Comparison of ENCODE assay signal across 14 cellular contexts in the genomic region with DNA sequence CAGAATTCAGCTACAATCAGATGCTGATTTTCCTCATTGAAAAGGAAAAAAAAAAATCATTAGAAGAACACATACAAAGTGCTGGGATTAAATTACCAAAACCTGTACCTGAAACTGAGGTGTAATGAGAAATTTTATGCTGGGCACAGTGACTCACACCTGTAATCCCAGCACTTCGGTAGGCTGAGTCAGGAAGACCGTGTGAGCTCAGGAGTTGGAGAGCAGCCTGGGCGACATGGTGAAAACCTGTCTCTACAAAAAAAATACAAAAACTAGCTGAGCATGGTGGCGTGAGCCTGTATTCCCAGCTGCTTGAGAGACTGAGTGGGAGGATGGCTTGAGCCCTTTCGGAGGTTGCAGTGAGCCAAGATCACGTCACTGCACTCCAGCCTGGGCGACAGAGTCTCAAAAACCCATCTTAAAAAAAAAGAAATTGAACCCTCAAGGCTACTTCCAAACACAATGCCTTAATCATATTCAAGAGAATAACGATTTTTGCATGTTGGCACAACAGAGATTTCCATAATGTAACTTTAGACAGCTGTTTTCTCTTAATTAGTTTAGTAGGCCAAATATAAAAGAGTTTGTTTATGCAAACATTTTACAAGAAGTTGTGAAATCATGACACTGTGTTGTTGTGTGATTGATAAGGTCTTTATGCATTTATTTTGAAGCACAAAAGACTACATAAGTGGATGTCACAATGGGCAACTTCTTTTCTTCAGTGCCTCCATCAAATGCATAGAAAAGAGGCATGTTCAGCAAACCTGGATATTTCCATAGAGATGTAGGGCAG.
DNase-seq lines count a peak whose midpoint lies in the region; ATAC-seq and TF ChIP-seq lines count a peak whose summit lies in the region.
"Had no signal": no experiment of that assay in that cellular context is flagged by ENCODE, and none has a peak within 500 bp of the region (broad histone marks: within the 10 kb centered on the region; RNA-seq: fewer than 3 reads in every experiment).

No MANE protein-coding gene starts in this region.

- H3K9me3 ChIP-seq in HEK293 (ENCODE audit: control insufficient read depth, insufficient read depth, low read depth, low read length) (no peaks in the 10 kb centered on the region), RWPE2 (ENCODE audit: severe bottlenecking) (no peaks in the 10 kb centered on the region)

- H3K36me3 ChIP-seq in HEK293 (ENCODE audit: control insufficient read depth in 2 of 2, insufficient read depth in 1 of 2, low read length in 2 of 2), result no peaks in the 10 kb centered on the region
- H3K36me3 ChIP-seq in RWPE2 (ENCODE audit: low read depth), result no peaks in the 10 kb centered on the region

- POLR2A ChIA-PET in HEK293 (lab: Yijun Ruan, JAX), result no interaction called here

- TF ChIP-seq CTCF in HEK293 (tag by site-specific recombination; IDR thresholded peaks at IDR 0.05) (no peak), RWPE2 (IDR thresholded peaks at IDR 0.05; ENCODE audit: poor library complexity, severe bottlenecking) (no peak)

- H3K27ac ChIP-seq in HEK293 (ENCODE audit: extremely low read depth, low read depth, low read length) (no peak overlapping the region), RWPE2 (ENCODE audit: poor library complexity, severe bottlenecking) (no peak overlapping the region)

- CTCF ChIA-PET in HEK293 (lab: Yijun Ruan, JAX), result interaction anchor here (0.9 kb wide), 1 partner anchor 102 kb away, joined by 3 read pairs; no protein-coding TSS in a partner anchor

- H3K4me1 ChIP-seq in HEK293 (ENCODE audit: control insufficient read depth, insufficient read depth, low read length) (no peaks in the 10 kb centered on the region), RWPE2 (ENCODE audit: insufficient read depth, poor library complexity, severe bottlenecking) (no peaks in the 10 kb centered on the region)

- ATAC-seq in RWPE2 (ENCODE audit: low read depth) (peak; percentile 60; the same call in 2 of the 3 replicates), esophagus mucosa (peak; percentile 85), GM21447 (IDR thresholded peaks at IDR 0.05; ENCODE audit: unreplicated experiment) (no peak)

- H3K4me3 ChIP-seq in HEK293 (ENCODE audit: low read depth, low read length) (no peak overlapping the region), RWPE2 (ENCODE audit: severe bottlenecking) (no peak overlapping the region)

- no peaks in the 10 kb centered on the region for H3K27me3 ChIP-seq in RWPE2 (ENCODE audit: insufficient read depth, poor library complexity, severe bottlenecking)

- DNase-seq in Daoy (ENCODE audit: low read depth), result peak; percentile 6
- DNase-seq in RWPE2 (ENCODE audit: low spot score), result no peak
- DNase-seq in nucleus accumbens (lab: John Stamatoyannopoulos, UW), result no peak
- no peak for DNase-seq in HT-29 (ENCODE audit: low spot score)
- DNase-seq: COR-L47, H9, KBM-7, NCI-H1694, NCI-H2107, NCI-H446, NCI-H748 treated with DMSO at 0.1 percent for 48 hours had no signal

TF ChIP-seq in HEK293, 187 proteins besides CTCF, POLR2A, EP300 and RAD21:
- no peak for TF ChIP-seq ZNF571 (tag by site-specific recombination; IDR thresholded peaks at IDR 0.05)
- TF ChIP-seq ZNF792 (tag by site-specific recombination; IDR thresholded peaks at IDR 0.05), result no peak
- no peak for TF ChIP-seq ZNF549 (tag by site-specific recombination; IDR thresholded peaks at IDR 0.05)
- no peak for TF ChIP-seq EGR2 (tag by site-specific recombination; IDR thresholded peaks at IDR 0.05; ENCODE audit: low read depth)
- TF ChIP-seq, protein P1, sequence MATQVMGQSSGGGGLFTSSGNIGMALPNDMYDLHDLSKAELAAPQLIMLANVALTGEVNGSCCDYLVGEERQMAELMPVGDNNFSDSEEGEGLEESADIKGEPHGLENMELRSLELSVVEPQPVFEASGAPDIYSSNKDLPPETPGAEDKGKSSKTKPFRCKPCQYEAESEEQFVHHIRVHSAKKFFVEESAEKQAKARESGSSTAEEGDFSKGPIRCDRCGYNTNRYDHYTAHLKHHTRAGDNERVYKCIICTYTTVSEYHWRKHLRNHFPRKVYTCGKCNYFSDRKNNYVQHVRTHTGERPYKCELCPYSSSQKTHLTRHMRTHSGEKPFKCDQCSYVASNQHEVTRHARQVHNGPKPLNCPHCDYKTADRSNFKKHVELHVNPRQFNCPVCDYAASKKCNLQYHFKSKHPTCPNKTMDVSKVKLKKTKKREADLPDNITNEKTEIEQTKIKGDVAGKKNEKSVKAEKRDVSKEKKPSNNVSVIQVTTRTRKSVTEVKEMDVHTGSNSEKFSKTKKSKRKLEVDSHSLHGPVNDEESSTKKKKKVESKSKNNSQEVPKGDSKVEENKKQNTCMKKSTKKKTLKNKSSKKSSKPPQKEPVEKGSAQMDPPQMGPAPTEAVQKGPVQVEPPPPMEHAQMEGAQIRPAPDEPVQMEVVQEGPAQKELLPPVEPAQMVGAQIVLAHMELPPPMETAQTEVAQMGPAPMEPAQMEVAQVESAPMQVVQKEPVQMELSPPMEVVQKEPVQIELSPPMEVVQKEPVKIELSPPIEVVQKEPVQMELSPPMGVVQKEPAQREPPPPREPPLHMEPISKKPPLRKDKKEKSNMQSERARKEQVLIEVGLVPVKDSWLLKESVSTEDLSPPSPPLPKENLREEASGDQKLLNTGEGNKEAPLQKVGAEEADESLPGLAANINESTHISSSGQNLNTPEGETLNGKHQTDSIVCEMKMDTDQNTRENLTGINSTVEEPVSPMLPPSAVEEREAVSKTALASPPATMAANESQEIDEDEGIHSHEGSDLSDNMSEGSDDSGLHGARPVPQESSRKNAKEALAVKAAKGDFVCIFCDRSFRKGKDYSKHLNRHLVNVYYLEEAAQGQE (tag by site-specific recombination; IDR thresholded peaks at IDR 0.05), result peak; percentile 54; the same call in 1 of the 2 replicates
- no peak for TF ChIP-seq ZNF404 (tag by site-specific recombination; IDR thresholded peaks at IDR 0.05)
